In the genomic region with DNA sequence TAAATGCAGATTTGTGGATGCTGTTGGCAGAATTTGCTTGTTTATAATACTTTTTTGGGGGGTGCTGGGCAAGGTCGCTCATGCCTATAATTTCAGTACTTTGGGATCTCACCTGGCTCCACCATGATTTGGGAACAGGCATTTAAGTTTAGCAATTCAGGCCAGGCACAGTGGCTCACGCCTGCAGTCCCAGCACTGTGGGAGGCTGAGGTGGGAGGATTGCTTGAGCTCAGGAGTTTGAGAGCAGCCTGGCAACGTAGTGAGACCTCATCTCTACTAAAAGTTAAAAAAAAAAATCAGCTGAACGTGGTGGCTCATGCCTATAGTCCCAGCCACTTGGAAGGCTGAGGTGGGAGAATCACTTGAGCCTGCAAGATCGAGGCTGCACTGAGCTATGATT, we compare ENCODE assay signal across 18 cellular contexts.
"Had no signal": no experiment of that assay in that cellular context is flagged by ENCODE, and none has a peak within 500 bp of the region (broad histone marks: within the 10 kb centered on the region; RNA-seq: fewer than 3 reads in every experiment).

No MANE protein-coding gene starts in this region.

- DNase-seq: effector memory CD8-positive, alpha-beta T cell; foreskin keratinocyte; hippocampal formation; left colon; left ventricle myocardium superior; mucosa of descending colon; naive thymus-derived CD8-positive, alpha-beta T cell; sigmoid colon; stimulated activated CD4-positive, alpha-beta T cell treated with anti-CD3 and anti-CD28 coated beads, Interleukin-2, amount 100 ng/mL, for 24 hours; stimulated activated CD4-positive, alpha-beta T cell treated with anti-CD3 and anti-CD28 coated beads, Interleukin-4, amount 100 ng/mL, for 4 hours; stimulated activated naive B cell treated with anti-CD40 and anti-IgM and Interleukin-4, amounts not matched to agents 10 μg/mL and 1 μg/mL and 100 μg/mL, for 72 hours; stimulated activated naive CD8-positive, alpha-beta T cell treated with anti-CD3 and anti-CD28 coated beads, Interleukin-15, amount 100 ng/mL, for 72 hours; testis had no signal

- H3K4me1 ChIP-seq: testis had no signal

- H3K9me3 ChIP-seq: mucosa of descending colon, sigmoid colon, testis, tibial nerve had no signal

- H3K4me1 Mint-ChIP-seq: naive thymus-derived CD8-positive, alpha-beta T cell; stimulated activated naive CD8-positive, alpha-beta T cell treated with anti-CD3 and anti-CD28 coated beads, Interleukin-15, amount 100 ng/mL, for 72 hours had no signal

- ATAC-seq: effector memory CD8-positive, alpha-beta T cell; foreskin keratinocyte; left colon; left ventricle myocardium superior; mucosa of descending colon; naive thymus-derived CD8-positive, alpha-beta T cell; stimulated activated naive B cell treated with anti-CD40 and anti-IgM and Interleukin-4, amounts not matched to agents 10 μg/mL and 1 μg/mL and 100 μg/mL, for 72 hours; stimulated activated naive CD8-positive, alpha-beta T cell treated with anti-CD3 and anti-CD28 coated beads, Interleukin-15, amount 100 ng/mL, for 72 hours had no signal

- H3K27ac ChIP-seq: sigmoid colon, skin epidermis, testis, tibial nerve had no signal

- H3K27me3 ChIP-seq: foreskin keratinocyte, sigmoid colon, testis, tibial nerve had no signal

- H3K27ac Mint-ChIP-seq: dendritic cell treated with granulocyte-macrophage colony-stimulating factor and Interleukin-4, amounts not matched to agents 40 ng/mL and 50 ng/mL, for 4 days; effector memory CD8-positive, alpha-beta T cell; stimulated activated naive B cell treated with anti-CD40 and anti-IgM and Interleukin-4, amounts not matched to agents 10 μg/mL and 1 μg/mL and 100 μg/mL, for 72 hours had no signal

- H3K36me3 Mint-ChIP-seq: naive thymus-derived CD8-positive, alpha-beta T cell; stimulated activated naive B cell treated with anti-CD40 and anti-IgM and Interleukin-4, amounts not matched to agents 10 μg/mL and 1 μg/mL and 100 μg/mL, for 72 hours had no signal

- H3K4me3 Mint-ChIP-seq: dendritic cell treated with granulocyte-macrophage colony-stimulating factor and Interleukin-4, amounts not matched to agents 40 ng/mL and 50 ng/mL, for 4 days; effector memory CD8-positive, alpha-beta T cell; naive thymus-derived CD8-positive, alpha-beta T cell; neural crest cell; stimulated activated naive B cell treated with anti-CD40 and anti-IgM and Interleukin-4, amounts not matched to agents 10 μg/mL and 1 μg/mL and 100 μg/mL, for 72 hours; stimulated activated naive CD8-positive, alpha-beta T cell treated with anti-CD3 and anti-CD28 coated beads, Interleukin-15, amount 100 ng/mL, for 72 hours had no signal

- H3K27me3 Mint-ChIP-seq: dendritic cell treated with granulocyte-macrophage colony-stimulating factor and Interleukin-4, amounts not matched to agents 40 ng/mL and 50 ng/mL, for 4 days had no signal

- H3K9me3 Mint-ChIP-seq: dendritic cell treated with granulocyte-macrophage colony-stimulating factor and Interleukin-4, amounts not matched to agents 40 ng/mL and 50 ng/mL, for 4 days; effector memory CD8-positive, alpha-beta T cell; naive thymus-derived CD8-positive, alpha-beta T cell; neural crest cell; stimulated activated naive B cell treated with anti-CD40 and anti-IgM and Interleukin-4, amounts not matched to agents 10 μg/mL and 1 μg/mL and 100 μg/mL, for 72 hours; stimulated activated naive CD8-positive, alpha-beta T cell treated with anti-CD3 and anti-CD28 coated beads, Interleukin-15, amount 100 ng/mL, for 72 hours had no signal

- H3K36me3 ChIP-seq: sigmoid colon, tibial nerve had no signal

- H3K4me3 ChIP-seq: lung, mucosa of descending colon, sigmoid colon, skin epidermis, testis, tibial nerve had no signal
